Comparison of ENCODE assay signal across 1 cellular context in the genomic region with DNA sequence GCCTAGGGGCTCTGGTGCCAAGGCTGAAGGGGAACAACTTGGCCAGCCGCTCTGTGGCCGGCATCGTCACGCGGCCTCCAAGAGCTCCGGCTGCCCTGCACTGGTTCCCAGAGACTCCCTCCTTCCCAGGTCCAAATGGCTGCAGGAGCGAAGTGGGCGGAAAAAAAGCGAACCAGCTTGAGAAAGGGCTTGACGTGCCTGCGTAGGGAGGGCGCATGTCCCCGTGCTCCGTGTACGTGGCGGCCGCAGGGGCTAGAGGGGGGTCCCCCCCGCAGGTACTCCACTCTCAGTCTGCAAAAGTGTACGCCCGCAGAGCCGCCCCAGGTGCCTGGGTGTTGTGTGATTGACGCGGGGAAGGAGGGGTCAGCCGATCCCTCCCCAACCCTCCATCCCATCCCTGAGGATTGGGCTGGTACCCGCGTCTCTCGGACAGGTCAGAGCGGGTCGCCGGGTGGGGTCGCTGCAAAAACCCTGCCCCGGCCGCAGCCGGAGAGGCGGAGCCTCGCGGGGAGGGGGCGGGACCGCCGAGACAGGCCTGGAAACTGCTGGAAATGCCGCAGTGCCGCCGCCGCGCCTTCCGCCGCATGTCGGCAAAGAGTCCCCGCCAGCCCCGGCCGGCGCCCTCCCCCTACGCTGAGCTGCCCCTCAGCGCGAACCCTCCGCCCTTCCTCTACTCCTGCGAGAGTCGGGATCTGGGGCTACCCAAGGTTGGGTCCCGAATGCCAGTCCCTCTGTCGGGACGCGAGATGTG.
A peak's percentile ranks its signal among the peaks of the same experiment; 100 is the strongest.
TF ChIP-seq lines count a peak whose summit lies in the region.

No MANE protein-coding gene starts in this region.

TF ChIP-seq in neural cell, 6 proteins besides CTCF, POLR2A, EP300 and RAD21 (continued from another document):
- TF ChIP-seq REST (IDR thresholded peaks at IDR 0.05; ENCODE audit: borderline replicate concordance) (no peak), SMC3 (conservative IDR thresholded peaks at IDR 0.05; ENCODE audit: poor library complexity) (peak; percentile 27), MXI1 (conservative IDR thresholded peaks at IDR 0.05; ENCODE audit: poor library complexity, severe bottlenecking) (no peak), EZH2 (IDR thresholded peaks at IDR 0.05; ENCODE audit: borderline replicate concordance, insufficient read depth, low read length, poor library complexity, severe bottlenecking) (no peak)
